Comparison of ENCODE assay signal across 9 cellular contexts in genomic region chr4:128220286-128221235, GRCh38.
DNase-seq lines count a peak whose midpoint lies in the region; ATAC-seq and TF ChIP-seq lines count a peak whose summit lies in the region.
"Had no signal": no experiment of that assay in that cellular context is flagged by ENCODE, and none has a peak within 500 bp of the region (broad histone marks: within the 10 kb centered on the region; RNA-seq: fewer than 3 reads in every experiment).

No MANE protein-coding gene starts in this region.

- H3K9me3 Mint-ChIP-seq in effector memory CD8-positive, alpha-beta T cell: no peaks in the 10 kb centered on the region
- H3K9me3 Mint-ChIP-seq: natural killer cell had no signal

- no peaks in the 10 kb centered on the region for H3K4me1 Mint-ChIP-seq in effector memory CD8-positive, alpha-beta T cell (ENCODE audit: low read depth in 2 of 2)
- H3K4me1 Mint-ChIP-seq: natural killer cell had no signal

- DNase-seq in EL (peak; percentile 73), NAMALWA (ENCODE audit: low spot score) (peak; percentile 69), cerebellar cortex (ENCODE audit: low spot score) (peak; percentile 34), omental fat pad (ENCODE audit: low spot score) (no peak), T1000 (lab: John Stamatoyannopoulos, UW) (no peak), ecto neural progenitor cell (ENCODE audit: low spot score) (no peak)
- DNase-seq in effector memory CD8-positive, alpha-beta T cell: no peak
- DNase-seq: natural killer cell had no signal

- no peak overlapping the region for H3K4me3 Mint-ChIP-seq in effector memory CD8-positive, alpha-beta T cell
- H3K4me3 Mint-ChIP-seq: natural killer cell had no signal

- ATAC-seq in GM21576 (IDR thresholded peaks at IDR 0.05; ENCODE audit: unreplicated experiment): peak; percentile 81
- peak; percentile 62 for ATAC-seq in omental fat pad (ENCODE audit: low FRiP score)
- no peak for ATAC-seq in effector memory CD8-positive, alpha-beta T cell (replicated peaks)

- no peak for TF ChIP-seq CTCF in omental fat pad (IDR thresholded peaks at IDR 0.05)

- H3K27ac Mint-ChIP-seq in effector memory CD8-positive, alpha-beta T cell: no peak overlapping the region
- H3K27ac Mint-ChIP-seq: natural killer cell had no signal

- no peaks in the 10 kb centered on the region for H3K36me3 Mint-ChIP-seq in effector memory CD8-positive, alpha-beta T cell (ENCODE audit: insufficient read depth)
- H3K36me3 Mint-ChIP-seq: natural killer cell had no signal

- no peaks in the 10 kb centered on the region for H3K27me3 Mint-ChIP-seq in effector memory CD8-positive, alpha-beta T cell

Comparison
In these comparisons a context has a peak if more than half of its experiments do, and no peak if none do; other contexts are left out.
1. DNase-seq: peak in EL (single experiment), NAMALWA (single experiment) and cerebellar cortex (single experiment); none in omental fat pad (single experiment), effector memory CD8-positive, alpha-beta T cell (0 of 3), T1000 (single experiment) and ecto neural progenitor cell (single experiment).